11 cellular contexts compared by ENCODE assay signal in the genomic region with DNA sequence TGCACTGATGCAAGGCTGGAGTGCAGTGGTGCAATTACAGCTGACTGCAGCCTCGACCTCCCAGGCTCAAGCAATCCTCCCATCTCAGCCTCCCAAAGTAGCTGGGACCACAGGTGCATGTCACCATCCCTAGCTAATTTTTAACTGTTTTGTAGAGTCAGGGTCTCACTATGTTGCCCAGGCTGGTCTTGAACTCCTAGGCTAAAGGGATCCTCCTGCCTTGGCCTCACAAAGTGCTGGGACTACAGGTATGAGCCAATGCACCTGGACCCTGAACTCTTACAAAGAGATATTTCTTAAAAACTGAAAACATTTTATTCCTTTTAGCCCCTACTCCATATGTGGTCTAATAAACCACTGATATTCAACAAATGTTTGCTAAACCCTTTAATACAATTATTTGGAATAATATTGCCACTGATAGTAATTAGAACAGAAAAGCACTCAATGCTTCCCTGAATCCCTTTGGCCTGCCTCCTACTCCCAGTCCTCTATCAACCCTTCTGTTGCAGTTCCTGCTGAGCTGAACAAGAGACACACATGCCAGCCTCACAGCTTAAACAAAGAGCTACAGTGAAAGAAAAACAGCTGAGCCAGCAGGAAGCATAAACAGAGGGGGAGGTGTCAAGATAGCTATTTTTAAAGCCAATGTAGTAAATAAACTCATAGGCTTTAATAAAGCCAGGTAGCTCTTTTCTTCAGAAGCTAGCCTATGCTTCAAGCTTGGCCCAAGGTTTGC. TPM values are rescaled to one million over a fixed set of nuclear protein-coding genes. Genes with fewer than 3 reads are reported as not detected.
DNase-seq lines count a peak whose midpoint lies in the region; ATAC-seq and TF ChIP-seq lines count a peak whose summit lies in the region.
"Had no signal": no experiment of that assay in that cellular context is flagged by ENCODE, and none has a peak within 500 bp of the region (broad histone marks: within the 10 kb centered on the region; RNA-seq: fewer than 3 reads in every experiment).

No MANE protein-coding gene starts in this region.

- peak overlapping the region; percentile 46 for H3K27ac Mint-ChIP-seq in neural crest cell (ENCODE audit: unreplicated experiment)
- H3K27ac Mint-ChIP-seq in CD14-positive monocyte = peak overlapping the region in 1 of 7 donors; percentile 4
- H3K27ac Mint-ChIP-seq: activated CD4-positive, alpha-beta memory T cell treated with anti-CD3 and anti-CD28 coated beads, Interleukin-2, amount 10 ng/mL, durations not matched to agents 7 days and 5 days had no signal

- H3K27ac ChIP-seq in cingulate gyrus (ENCODE audit: low read depth, low read length) = peak overlapping the region; percentile 88
- H3K27ac ChIP-seq: thoracic aorta had no signal

- H3K4me3 Mint-ChIP-seq in neural crest cell (peak overlapping the region; percentile 1), CD14-positive monocyte (no peak overlapping the region)
- H3K4me3 Mint-ChIP-seq: activated CD4-positive, alpha-beta memory T cell treated with anti-CD3 and anti-CD28 coated beads, Interleukin-2, amount 10 ng/mL, durations not matched to agents 7 days and 5 days had no signal

- H3K9me3 Mint-ChIP-seq in neural crest cell = no peaks in the 10 kb centered on the region
- H3K9me3 Mint-ChIP-seq in CD14-positive monocyte = peaks cover 0 to 3% (median 0%) of the 10 kb centered on the region in 7 donors
- H3K9me3 Mint-ChIP-seq: activated CD4-positive, alpha-beta memory T cell treated with anti-CD3 and anti-CD28 coated beads, Interleukin-2, amount 10 ng/mL, durations not matched to agents 7 days and 5 days had no signal

- H3K36me3 Mint-ChIP-seq in neural crest cell (ENCODE audit: low read depth) (no peaks in the 10 kb centered on the region), CD14-positive monocyte (no peaks in the 10 kb centered on the region)

- intact Hi-C loops in CD14-positive monocyte (cut with micrococcal nuclease) = no loop called here

- H3K27me3 Mint-ChIP-seq in neural crest cell (ENCODE audit: low read depth) (no peaks in the 10 kb centered on the region), CD14-positive monocyte (ENCODE audit: low read depth in 3 of 3) (no peaks in the 10 kb centered on the region)
- H3K27me3 Mint-ChIP-seq: activated CD4-positive, alpha-beta memory T cell treated with anti-CD3 and anti-CD28 coated beads, Interleukin-2, amount 10 ng/mL, durations not matched to agents 7 days and 5 days had no signal

- H3K4me1 Mint-ChIP-seq in neural crest cell (peaks cover 17% of the 10 kb centered on the region), CD14-positive monocyte (peaks cover 15% of the 10 kb centered on the region)
- H3K4me1 Mint-ChIP-seq: activated CD4-positive, alpha-beta memory T cell treated with anti-CD3 and anti-CD28 coated beads, Interleukin-2, amount 10 ng/mL, durations not matched to agents 7 days and 5 days had no signal

- DNase-seq in DMS53 treated with DMSO at 0.1 percent for 48 hours (lab: John Stamatoyannopoulos, UW; ENCODE audit: unreplicated experiment) = peak; percentile 43
- DNase-seq in NCI-H2107 treated with DMSO at 0.1 percent for 48 hours (lab: John Stamatoyannopoulos, UW; ENCODE audit: unreplicated experiment) = peak; percentile 94
- DNase-seq in neural crest cell (ENCODE audit: low read depth, low spot score) = no peak
- no peak for DNase-seq in EL
- DNase-seq in CD14-positive monocyte (ENCODE audit: low spot score) = no peak
- DNase-seq: activated CD4-positive, alpha-beta memory T cell treated with anti-CD3 and anti-CD28 coated beads, Interleukin-2, amount 10 ng/mL, durations not matched to agents 7 days and 5 days; Caco-2 had no signal

- ATAC-seq in HG02623 (IDR thresholded peaks at IDR 0.05; ENCODE audit: unreplicated experiment) = no peak
- ATAC-seq in HG02885 (IDR thresholded peaks at IDR 0.05; ENCODE audit: poor library complexity, unreplicated experiment) = no peak

- TF ChIP-seq CTCF in neural crest cell (conservative IDR thresholded peaks at IDR 0.05) (no peak), CD14-positive monocyte (IDR thresholded peaks at IDR 0.05) (no peak)

RNA-seq across cellular contexts. Expression of gene GNAI1, which starts 7.0 kb away (rescaled TPM):
- 25.2 and 26.7 TPM in 2 replicates for total RNA-seq in neural crest cell
- polyA plus RNA-seq in CD14-positive monocyte = 1 to 10 TPM in 1 of 2 donors, under 1 TPM in 1; 0.79 to 1.0 TPM
- total RNA-seq: activated CD4-positive, alpha-beta memory T cell treated with anti-CD3 and anti-CD28 coated beads, Interleukin-2, amount 10 ng/mL, durations not matched to agents 7 days and 5 days had no signal

Comparison
In these comparisons a context has a peak if more than half of its experiments do, and no peak if none do; other contexts are left out.
1. DNase-seq: peak in DMS53 treated with DMSO at 0.1 percent for 48 hours (single experiment) and NCI-H2107 treated with DMSO at 0.1 percent for 48 hours (single experiment); none in neural crest cell (single experiment), EL (single experiment) and CD14-positive monocyte (single experiment).